Comparison of ENCODE assay signal across 8 cellular contexts in genomic region chr18:25561923-25562322, GRCh38.
DNase-seq lines count a peak whose midpoint lies in the region; ATAC-seq and TF ChIP-seq lines count a peak whose summit lies in the region.
"Had no signal": no experiment of that assay in that cellular context is flagged by ENCODE, and none has a peak within 500 bp of the region (broad histone marks: within the 10 kb centered on the region; RNA-seq: fewer than 3 reads in every experiment).

No MANE protein-coding gene starts in this region.

- H3K36me3 Mint-ChIP-seq in nephron progenitor cell (ENCODE audit: low read depth), result no peaks in the 10 kb centered on the region

- peak; percentile 19; the same call in 1 of the 2 replicates for TF ChIP-seq RAD21 in Ishikawa (IDR thresholded peaks at IDR 0.05; ENCODE audit: low read depth)

- no peak for ATAC-seq in GM18870 (IDR thresholded peaks at IDR 0.05; ENCODE audit: unreplicated experiment)
- ATAC-seq: left colon had no signal

- H3K4me3 Mint-ChIP-seq in nephron progenitor cell, result no peak overlapping the region

- no peak for TF ChIP-seq POLR2A in testis (IDR thresholded peaks at IDR 0.05)

- H3K9me3 Mint-ChIP-seq in nephron progenitor cell, result no peaks in the 10 kb centered on the region

- no peak overlapping the region for H3K27ac Mint-ChIP-seq in nephron progenitor cell

- peak; percentile 54 for TF ChIP-seq CTCF in nephron progenitor cell (IDR thresholded peaks at IDR 0.05)
- peak in 1 of 3 experiments; percentile 51 for TF ChIP-seq CTCF in testis (IDR thresholded peaks at IDR 0.05)

- H3K4me1 Mint-ChIP-seq in nephron progenitor cell, result peaks cover 11% of the 10 kb centered on the region

- no peaks in the 10 kb centered on the region for H3K9me3 ChIP-seq in testis

- H3K27me3 ChIP-seq in testis, result no peaks in the 10 kb centered on the region

- intact Hi-C loops in testis (cut with DNase I; ENCODE audit: low total_unique reads), result no loop called here

- no peak overlapping the region for H3K4me3 ChIP-seq in testis

- no peak for TF ChIP-seq EP300 in Ishikawa (IDR thresholded peaks at IDR 0.05; ENCODE audit: borderline replicate concordance)

- no peaks in the 10 kb centered on the region for H3K4me1 ChIP-seq in testis

- DNase-seq in GM03348 (ENCODE audit: low spot score), result peak; percentile 45
- peak; percentile 23 for DNase-seq in amniotic epithelial cell (ENCODE audit: low read depth)
- peak; percentile 21 for DNase-seq in nephron progenitor cell
- DNase-seq in central memory CD4-positive, alpha-beta T cell, result no peak
- no peak for DNase-seq in testis

- H3K27ac ChIP-seq in testis, result no peak overlapping the region

- H3K27me3 Mint-ChIP-seq in nephron progenitor cell (ENCODE audit: low read depth, poor library complexity), result no peaks in the 10 kb centered on the region

- H3K36me3 ChIP-seq in testis (ENCODE audit: low read depth, missing control alignments), result no peaks in the 10 kb centered on the region

- 73 to 75% methylated on average over 6 of the region's 6 CpGs for WGBS in testis, 2 donors

TF ChIP-seq in Ishikawa, 13 proteins besides CTCF, POLR2A, EP300 and RAD21:
- no peak for TF ChIP-seq CEBPB (IDR thresholded peaks at IDR 0.05)
- no peak for TF ChIP-seq CREB1 (IDR thresholded peaks at IDR 0.05; ENCODE audit: low read depth)
- TF ChIP-seq FOXM1 (IDR thresholded peaks at IDR 0.05; ENCODE audit: borderline replicate concordance, low read depth), result no peak
- TF ChIP-seq NFIC (IDR thresholded peaks at IDR 0.05), result no peak
- TF ChIP-seq MAX (IDR thresholded peaks at IDR 0.05), result no peak
- TF ChIP-seq EGR1 (IDR thresholded peaks at IDR 0.05), result no peak
- no peak for TF ChIP-seq TCF12 (IDR thresholded peaks at IDR 0.05; ENCODE audit: low read depth)
- no peak for TF ChIP-seq TAF1 (IDR thresholded peaks at IDR 0.05; ENCODE audit: low read depth)
- no peak for TF ChIP-seq REST (IDR thresholded peaks at IDR 0.05; ENCODE audit: low read depth)
- TF ChIP-seq ZBTB7A (IDR thresholded peaks at IDR 0.05; ENCODE audit: low read depth), result no peak
- TF ChIP-seq YY1 (IDR thresholded peaks at IDR 0.05; ENCODE audit: low read depth), result no peak
- no peak for TF ChIP-seq USF1 (IDR thresholded peaks at IDR 0.05)
- no peak for TF ChIP-seq TEAD4 (IDR thresholded peaks at IDR 0.05)

Comparison
In these comparisons a context has a peak if more than half of its experiments do, and no peak if none do; other contexts are left out.
1. DNase-seq: peak in GM03348 (single experiment), amniotic epithelial cell (single experiment) and nephron progenitor cell (single experiment); none in central memory CD4-positive, alpha-beta T cell (single experiment) and testis (single experiment).